Comparison of ENCODE assay signal across 8 cellular contexts in the genomic region with DNA sequence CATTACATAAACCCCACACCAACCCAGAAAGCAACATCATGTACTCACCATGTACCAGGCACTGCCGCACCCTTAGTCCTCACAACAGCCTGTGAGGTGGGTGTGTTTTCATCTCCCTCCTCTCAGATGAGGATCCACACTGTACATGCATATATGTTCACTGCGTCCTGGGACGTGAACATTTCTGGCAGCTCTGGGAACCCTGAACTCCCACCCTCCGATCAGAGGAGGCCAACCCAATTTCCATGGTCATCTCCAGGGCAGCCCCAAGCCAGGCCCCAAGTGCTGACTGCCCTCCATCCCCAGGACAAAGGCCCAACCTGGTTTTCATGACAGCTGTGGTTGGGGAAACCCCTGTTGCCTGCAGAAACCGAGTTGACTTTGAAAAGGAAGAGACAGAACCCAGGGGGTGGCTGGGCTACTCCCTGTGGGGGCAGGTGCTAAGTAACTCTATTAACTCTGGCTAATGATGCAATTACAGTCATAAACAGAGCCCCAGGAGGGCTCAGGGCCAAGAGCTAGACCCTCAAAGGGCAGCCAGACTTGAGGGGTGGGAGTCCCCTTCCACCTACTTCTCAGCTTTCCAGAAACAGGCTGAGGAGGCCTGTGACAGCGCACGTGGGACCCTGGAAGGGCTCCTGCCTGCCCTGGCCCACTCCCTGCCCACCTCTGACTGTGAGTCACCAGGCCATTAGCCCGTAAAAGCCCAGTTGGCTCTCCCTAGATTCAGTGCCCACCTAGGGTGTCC. TPM values are rescaled to one million over a fixed set of nuclear protein-coding genes. Genes with fewer than 3 reads are reported as not detected.
DNase-seq lines count a peak whose midpoint lies in the region; ATAC-seq and TF ChIP-seq lines count a peak whose summit lies in the region.

No MANE protein-coding gene starts in this region.

- WGBS in gastroesophageal sphincter (ENCODE audit: low coverage in 1 of 2), 2 donors = 33 to 67% methylated on average over 2 to 4 of the region's 8 CpGs

- H3K9me3 ChIP-seq in BE2C = no peaks in the 10 kb centered on the region
- no peaks in the 10 kb centered on the region for H3K9me3 ChIP-seq in KOPT-K1 (ENCODE audit: insufficient read depth, low read length, poor library complexity, severe bottlenecking)
- H3K9me3 ChIP-seq in gastroesophageal sphincter = no peaks in the 10 kb centered on the region

- TF ChIP-seq EP300 in gastroesophageal sphincter (IDR thresholded peaks at IDR 0.05) = no peak

- H3K4me3 ChIP-seq in BE2C (ENCODE audit: low read depth, low read length) (peak overlapping the region; percentile 70), gastroesophageal sphincter (peak overlapping the region in 1 of 2 donors; percentile 99)

- H3K36me3 ChIP-seq in BE2C = no peaks in the 10 kb centered on the region
- H3K36me3 ChIP-seq in KOPT-K1 (ENCODE audit: insufficient read depth, low read length) = no peaks in the 10 kb centered on the region
- peaks cover 0 to 4% of the 10 kb centered on the region in 2 donors for H3K36me3 ChIP-seq in gastroesophageal sphincter

- peak; percentile 33 for ATAC-seq in GM19463 (IDR thresholded peaks at IDR 0.05; ENCODE audit: unreplicated experiment)
- ATAC-seq in gastroesophageal sphincter = no peak

- peak overlapping the region; percentile 49 for H3K27ac ChIP-seq in KOPT-K1 (ENCODE audit: low read depth, low read length, poor library complexity, severe bottlenecking)
- peak overlapping the region in 3 of 4 donors; percentile 90 to 99 (median 93) for H3K27ac ChIP-seq in gastroesophageal sphincter

- TF ChIP-seq POLR2A in gastroesophageal sphincter (IDR thresholded peaks at IDR 0.05) = no peak

- H3K27me3 ChIP-seq in BE2C (no peaks in the 10 kb centered on the region), gastroesophageal sphincter (no peaks in the 10 kb centered on the region)

- TF ChIP-seq CTCF in BE2C (IDR thresholded peaks at IDR 0.05; ENCODE audit: low read depth, low read length) = no peak
- no peak for TF ChIP-seq CTCF in gastroesophageal sphincter (IDR thresholded peaks at IDR 0.05)

- peaks cover 21% of the 10 kb centered on the region for H3K4me1 ChIP-seq in BE2C
- peaks cover 0 to 70% (median 14%) of the 10 kb centered on the region in 3 donors for H3K4me1 ChIP-seq in gastroesophageal sphincter

- peak; percentile 29 for DNase-seq in BE2C
- DNase-seq in activated T-cell treated with anti-CD3 and anti-CD28 coated beads for 4 hours = peak; percentile 49
- peak; percentile 30 for DNase-seq in stimulated activated CD4-positive, alpha-beta T cell treated with anti-CD3 and anti-CD28 coated beads, Interleukin-12 subunit alpha, Interleukin-12 subunit beta, amount 100 ng/mL, for 4 hours
- DNase-seq in COLO829 (ENCODE audit: low spot score) = no peak
- DNase-seq in AG08395 (ENCODE audit: low spot score) = no peak

RNA-seq across cellular contexts. Expression of gene TFEB, which starts 2.6 kb away (rescaled TPM):
- polyA plus RNA-seq in BE2C (2012; ENCODE audit: insufficient read depth, insufficient read length, low read depth) = 41.5 TPM
- total RNA-seq in gastroesophageal sphincter = 10 to 100 TPM; 16.6 to 42.8 (median 26.1) TPM

RNA-seq across cellular contexts. Expression of gene PGC, which starts 14.4 kb away (rescaled TPM):
- not detected for polyA plus RNA-seq in BE2C (2012; ENCODE audit: insufficient read depth, insufficient read length, low read depth)
- under 1 TPM in 1 of 4 donors, not detected in 3; 0.62 TPM for total RNA-seq in gastroesophageal sphincter

RNA-seq across cellular contexts. Expression of gene FRS3, which starts 46.9 kb away (rescaled TPM):
- polyA plus RNA-seq in BE2C (2012; ENCODE audit: insufficient read depth, insufficient read length, low read depth) = 22.2 TPM
- total RNA-seq in gastroesophageal sphincter = 1 to 10 TPM; 1.3 to 6.5 (median 4.0) TPM

RNA-seq across cellular contexts. Expression of gene PRICKLE4, which starts 47.8 kb away (rescaled TPM):
- not detected for polyA plus RNA-seq in BE2C (2012; ENCODE audit: insufficient read depth, insufficient read length, low read depth)
- 1 to 10 TPM in 3 of 4 donors, under 1 TPM in 1; 0.94 to 5.0 (median 2.3) TPM for total RNA-seq in gastroesophageal sphincter

RNA-seq across cellular contexts. Expression of gene TOMM6, which starts 54.7 kb away (rescaled TPM):
- 343 TPM for polyA plus RNA-seq in BE2C (2012; ENCODE audit: insufficient read depth, insufficient read length, low read depth)
- total RNA-seq in gastroesophageal sphincter = 100 to 1,000 TPM in 1 of 4 donors, 10 to 100 TPM in 3; 74.2 to 120 (median 91.3) TPM

Comparison
In these comparisons a context has a peak if more than half of its experiments do, and no peak if none do; other contexts are left out.
1. DNase-seq: peak in BE2C (single experiment), activated T-cell treated with anti-CD3 and anti-CD28 coated beads for 4 hours (single experiment) and stimulated activated CD4-positive, alpha-beta T cell treated with anti-CD3 and anti-CD28 coated beads, Interleukin-12 subunit alpha, Interleukin-12 subunit beta, amount 100 ng/mL, for 4 hours (single experiment); none in COLO829 (single experiment) and AG08395 (single experiment).